In the genomic region with DNA sequence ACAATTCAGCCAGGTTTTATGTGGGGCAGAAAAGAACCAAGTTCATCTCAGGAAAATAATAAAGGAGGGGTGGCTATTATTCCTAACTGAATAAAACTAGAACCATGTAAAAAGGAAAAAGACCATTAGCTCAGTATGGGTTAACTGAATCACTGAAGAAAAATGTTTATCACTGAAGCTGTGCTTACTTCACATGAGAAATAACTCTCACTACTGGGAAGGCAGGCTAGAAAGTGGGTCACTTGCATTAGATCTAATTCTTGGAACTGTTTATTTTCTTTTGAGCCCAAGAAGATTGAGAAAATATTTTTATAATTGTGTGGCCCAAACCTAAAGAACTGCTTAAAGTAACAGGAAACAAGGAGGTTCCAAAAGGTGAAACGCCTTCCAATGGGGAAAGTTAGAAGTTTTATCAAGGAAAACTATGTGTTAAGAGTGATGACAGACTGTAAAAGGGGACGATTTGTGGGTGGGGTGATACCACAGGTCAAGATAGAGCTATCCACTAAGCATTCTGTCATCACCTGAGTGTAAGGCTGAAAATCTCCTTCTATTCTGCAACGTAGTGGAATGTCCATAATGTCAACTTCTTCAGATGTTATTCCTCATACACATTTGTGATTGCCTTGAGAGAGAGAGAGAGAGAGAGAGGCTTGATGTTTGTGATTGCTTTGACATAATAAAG, we compare ENCODE assay signal across 22 cellular contexts.
DNase-seq lines count a peak whose midpoint lies in the region; ATAC-seq and TF ChIP-seq lines count a peak whose summit lies in the region.
"Had no signal": no experiment of that assay in that cellular context is flagged by ENCODE, and none has a peak within 500 bp of the region (broad histone marks: within the 10 kb centered on the region; RNA-seq: fewer than 3 reads in every experiment).

No MANE protein-coding gene starts in this region.

- H3K4me1 ChIP-seq in OCI-LY3 (ENCODE audit: low read length), result no peaks in the 10 kb centered on the region
- H3K4me1 ChIP-seq: BLaER1 treated with 17β-estradiol and CSF1 and Interleukin-3, amounts not matched to agents 10 nM and 100 nM had no signal

- H3K79me2 ChIP-seq in OCI-LY3 (ENCODE audit: low read length), result no peaks in the 10 kb centered on the region

- intact Hi-C loops in sciatic nerve (cut with DNase I), result no loop called here

- H3K4me2 ChIP-seq in OCI-LY3 (ENCODE audit: low read length), result no peak overlapping the region
- H3K4me2 ChIP-seq: BLaER1 treated with 17β-estradiol and CSF1 and Interleukin-3, amounts not matched to agents 10 nM and 100 nM; GM23338 had no signal

- H3K9ac ChIP-seq in OCI-LY3 (ENCODE audit: low read length), result no peak overlapping the region
- H3K9ac ChIP-seq: BLaER1 treated with 17β-estradiol and CSF1 and Interleukin-3, amounts not matched to agents 10 nM and 100 nM had no signal

- 0 out of 2 replicates have a peak overlapping the region, but pooled peaks have one; percentile 15 for H2AFZ ChIP-seq in OCI-LY3 (ENCODE audit: low read depth, low read length)
- H2AFZ ChIP-seq: GM23338 had no signal

- DNase-seq in astrocyte of the hippocampus (ENCODE audit: low read depth, low spot score) (peak; percentile 18), fibroblast of pulmonary artery (ENCODE audit: low read depth) (peak; percentile 13), skeletal muscle cell (ENCODE audit: low read depth) (peak; percentile 12), sciatic nerve (ENCODE audit: low spot score) (no peak), NCI-H82 (lab: John Stamatoyannopoulos, UW) (no peak)
- DNase-seq: Calu3; CD8-positive, alpha-beta T cell; HCEC 1CT; MG63; NCI-H1048; NCI-H146; NCI-H2029 treated with DMSO at 0.1 percent for 48 hours; NCI-H2171 treated with DMSO at 0.1 percent for 48 hours; NCI-H446 treated with DMSO at 0.1 percent for 48 hours; NK-92 treated with Interleukin-12 subunit alpha and Interleukin-12 subunit beta, amount 100 ng/mL, for 24 hours; OCI-M1; SHP77 had no signal

- no peaks in the 10 kb centered on the region for H3K9me3 ChIP-seq in OCI-LY3 (ENCODE audit: insufficient read depth, low read length)
- H3K9me3 ChIP-seq: BLaER1 treated with 17β-estradiol and CSF1 and Interleukin-3, amounts not matched to agents 10 nM and 100 nM; MG63 had no signal

- no peak for TF ChIP-seq CTCF in OCI-LY3 (IDR thresholded peaks at IDR 0.05; ENCODE audit: low read depth, low read length)
- TF ChIP-seq CTCF in fibroblast of pulmonary artery (IDR thresholded peaks at IDR 0.05; ENCODE audit: low read length, missing control alignments), result no peak

- ATAC-seq in sciatic nerve (no peak), GM21367 (IDR thresholded peaks at IDR 0.05; ENCODE audit: unreplicated experiment) (no peak)
- ATAC-seq: CD8-positive, alpha-beta T cell; GM12878; GM23338 had no signal

- H3K4me3 ChIP-seq in OCI-LY3 (ENCODE audit: low read length) (no peak overlapping the region), fibroblast of pulmonary artery (replicated peaks; ENCODE audit: low read depth, low read length) (no peak overlapping the region), skeletal muscle cell (ENCODE audit: low read depth, low read length) (no peak overlapping the region)
- H3K4me3 ChIP-seq: BLaER1 treated with 17β-estradiol and CSF1 and Interleukin-3, amounts not matched to agents 10 nM and 100 nM; GM12878; GM23338; MG63 had no signal

- no peaks in the 10 kb centered on the region for H3K36me3 ChIP-seq in OCI-LY3 (replicated peaks; ENCODE audit: low read depth, low read length)
- H3K36me3 ChIP-seq: BLaER1 treated with 17β-estradiol and CSF1 and Interleukin-3, amounts not matched to agents 10 nM and 100 nM; MG63 had no signal

- H3K27ac ChIP-seq in OCI-LY3 (ENCODE audit: low read length), result no peak overlapping the region
- H3K27ac ChIP-seq: BLaER1 treated with 17β-estradiol and CSF1 and Interleukin-3, amounts not matched to agents 10 nM and 100 nM had no signal

- no peaks in the 10 kb centered on the region for H4K20me1 ChIP-seq in OCI-LY3 (ENCODE audit: insufficient read depth, low read length)
- H4K20me1 ChIP-seq: BLaER1 treated with 17β-estradiol and CSF1 and Interleukin-3, amounts not matched to agents 10 nM and 100 nM had no signal

- H3K27me3 ChIP-seq in OCI-LY3 (ENCODE audit: low read depth, low read length), result no peaks in the 10 kb centered on the region
- H3K27me3 ChIP-seq: BLaER1 treated with 17β-estradiol and CSF1 and Interleukin-3, amounts not matched to agents 10 nM and 100 nM; MG63 had no signal

Comparison
In these comparisons a context has a peak if more than half of its experiments do, and no peak if none do; other contexts are left out.
1. DNase-seq: peak in astrocyte of the hippocampus (single experiment), fibroblast of pulmonary artery (single experiment) and skeletal muscle cell (single experiment); none in sciatic nerve (single experiment) and NCI-H82 (single experiment).